ENCODE assay signal across 14 cellular contexts in the genomic region with DNA sequence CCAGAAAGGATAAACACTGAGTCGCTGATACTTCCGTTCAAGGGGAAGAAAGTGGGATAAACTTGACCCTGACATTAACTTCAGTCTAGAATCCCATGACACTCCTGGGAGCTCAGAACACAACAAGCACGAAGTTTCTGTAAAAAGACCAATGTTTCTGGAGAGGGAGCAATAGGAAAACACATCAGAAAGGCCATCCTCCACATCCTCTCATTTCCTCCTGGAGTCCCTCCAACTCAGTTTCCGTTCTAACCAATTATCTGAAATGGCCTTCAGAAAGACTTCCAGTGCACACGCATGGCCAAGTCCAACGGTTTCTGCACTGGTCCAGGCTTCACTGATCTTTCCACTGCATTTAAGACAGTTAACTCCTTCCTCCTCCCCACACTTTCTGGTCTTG.
DNase-seq lines count a peak whose midpoint lies in the region; ATAC-seq, FAIRE-seq and TF ChIP-seq lines count a peak whose summit lies in the region.
"Had no signal": no experiment of that assay in that cellular context is flagged by ENCODE, and none has a peak within 500 bp of the region (broad histone marks: within the 10 kb centered on the region; RNA-seq: fewer than 3 reads in every experiment).

No MANE protein-coding gene starts in this region.

- no peaks in the 10 kb centered on the region for H3K9me1 ChIP-seq in K562 (ENCODE audit: control insufficient read depth, insufficient read depth, low read length)

- peaks cover 9% of the 10 kb centered on the region for H3K27me3 Mint-ChIP-seq in HFFc6 (ENCODE audit: insufficient read depth)

- CTCF ChIA-PET in K562 (lab: Yijun Ruan, JAX; ENCODE audit: low intra/inter-chr PET ratio): no interaction called here

- H3K4me1 ChIP-seq in K562 (replicated peaks in 1 of 2; ENCODE audit: control insufficient read depth in 2 of 2, insufficient read depth in 2 of 2, low read length in 2 of 2) (peaks cover 0 to 8% of the 10 kb centered on the region in 2 experiments; a peak in 1 of 5 replicates), smooth muscle cell (ENCODE audit: low read depth) (peaks cover 11% of the 10 kb centered on the region)

- H3K4me3 ChIP-seq in K562 (no peak overlapping the region), smooth muscle cell (no peak overlapping the region)

- H4K20me1 ChIP-seq in K562 (replicated peaks; ENCODE audit: control insufficient read depth, insufficient read depth, low read length) (peaks cover 4% of the 10 kb centered on the region; the same call in 1 of the 2 replicates), smooth muscle cell (ENCODE audit: low read depth) (no peaks in the 10 kb centered on the region)

- H3K4me2 ChIP-seq in K562 (ENCODE audit: insufficient read depth, low read length): no peak overlapping the region
- H3K4me2 ChIP-seq in smooth muscle cell: no peak overlapping the region

- 0 out of 2 replicates have a peak overlapping the region, but pooled peaks have one; percentile 12 for H2AFZ ChIP-seq in K562 (ENCODE audit: low read depth, low read length)
- H2AFZ ChIP-seq in smooth muscle cell (ENCODE audit: low read depth): no peak overlapping the region

- no peak overlapping the region for H3K27ac Mint-ChIP-seq in HFFc6
- H3K27ac Mint-ChIP-seq: activated T-cell treated with anti-CD3 and anti-CD28 coated beads, Interleukin-2, amount 50 U/mL, for 24 hours had no signal

- H3K9me3 ChIP-seq in K562 (replicated peaks; ENCODE audit: control insufficient read depth, insufficient read depth, low read depth, low read length) (no peaks in the 10 kb centered on the region), smooth muscle cell (replicated peaks; ENCODE audit: low read depth) (no peaks in the 10 kb centered on the region)

- TF ChIP-seq EP300 in K562 (IDR thresholded peaks at IDR 0.05; ENCODE audit: low read length): no peak

- 44% methylated on average over 5 of the region's 6 CpGs for WGBS in K562 (ENCODE audit: insufficient coverage, low coverage, missing lambda C conversion rate)
- WGBS in smooth muscle cell (ENCODE audit: low lambda C conversion rate): 42% methylated on average over 6 of the region's 6 CpGs

- H3F3A ChIP-seq in smooth muscle cell (ENCODE audit: low read depth): peaks cover 12% of the 10 kb centered on the region

- no peaks in the 10 kb centered on the region for H3K27me3 ChIP-seq in K562 (ENCODE audit: control insufficient read depth in 2 of 2, insufficient read depth in 2 of 2, low read length in 2 of 2)
- H3K27me3 ChIP-seq in smooth muscle cell (ENCODE audit: low read depth): no peaks in the 10 kb centered on the region

- peaks cover 16% of the 10 kb centered on the region for H3K4me1 Mint-ChIP-seq in HFFc6 (ENCODE audit: low read depth)

- H3K4me3 Mint-ChIP-seq in HFFc6: no peak overlapping the region
- H3K4me3 Mint-ChIP-seq: activated T-cell treated with anti-CD3 and anti-CD28 coated beads, Interleukin-2, amount 50 U/mL, for 24 hours had no signal

- H3K9me3 Mint-ChIP-seq in HFFc6: no peaks in the 10 kb centered on the region
- H3K9me3 Mint-ChIP-seq: activated T-cell treated with anti-CD3 and anti-CD28 coated beads, Interleukin-2, amount 50 U/mL, for 24 hours had no signal

- DNase-seq in GM03348 (ENCODE audit: low spot score): peak; percentile 36
- no peak for DNase-seq in K562 (ENCODE audit: extremely low read depth in 1 of 4, low spot score in 3 of 4)
- no peak for DNase-seq in left ventricle myocardium superior
- no peak for DNase-seq in smooth muscle cell (lab: John Stamatoyannopoulos, UW; ENCODE audit: unreplicated experiment)
- DNase-seq in activated CD4-positive, alpha-beta T cell treated with anti-CD3 and anti-CD28 coated beads, Interleukin-2, amount 50 U/mL, for 1 hour: no peak
- DNase-seq in HFFc6: no peak
- DNase-seq: activated T-cell treated with anti-CD3 and anti-CD28 coated beads, Interleukin-2, amount 50 U/mL, for 24 hours; central memory CD4-positive, alpha-beta T cell; mesendoderm; NCI-H446; SHP77 treated with DMSO at 0.1 percent for 48 hours had no signal

- H3K9ac ChIP-seq in K562 (ENCODE audit: insufficient read depth in 1 of 2, low read depth in 2 of 2, low read length in 2 of 2) (no peak overlapping the region), smooth muscle cell (ENCODE audit: low read depth) (no peak overlapping the region)

- no peak for TF ChIP-seq POLR2A in K562 (conservative IDR thresholded peaks at IDR 0.05)

- TF ChIP-seq CTCF in K562 (IDR thresholded peaks at IDR 0.05 in 2 of 3, conservative IDR thresholded peaks at IDR 0.05 in 1 of 3; ENCODE audit: insufficient read depth in 2 of 3, low read depth in 1 of 3, low read length in 3 of 3) (no peak), smooth muscle cell (IDR thresholded peaks at IDR 0.05; ENCODE audit: borderline replicate concordance, insufficient read depth, poor library complexity, severe bottlenecking) (no peak), HFFc6 (IDR thresholded peaks at IDR 0.05) (no peak)

- in situ Hi-C loops in K562 (cut with MboI): no loop called here

- no TSS peak for BruUV-seq in K562 (replicated peaks; lab: Mats Ljungman, UMichigan)

- H3K36me3 Mint-ChIP-seq in HFFc6 (ENCODE audit: low read depth): no peaks in the 10 kb centered on the region

- ATAC-seq in K562: no peak
- ATAC-seq in left ventricle myocardium superior: peak; percentile 28
- no peak for ATAC-seq in HG02678 (IDR thresholded peaks at IDR 0.05; ENCODE audit: unreplicated experiment)
- ATAC-seq in HG02642 (IDR thresholded peaks at IDR 0.05; ENCODE audit: poor library complexity, unreplicated experiment): no peak

- no peak for FAIRE-seq in K562 (lab: Jason Lieb, UNC)

- H3K79me2 ChIP-seq in K562 (ENCODE audit: control insufficient read depth, insufficient read depth, low read length) (no peaks in the 10 kb centered on the region), smooth muscle cell (ENCODE audit: low read depth) (peaks cover 8% of the 10 kb centered on the region)

- no peak for TF ChIP-seq RAD21 in K562 (CRISPR knock-in tag; conservative IDR thresholded peaks at IDR 0.05 in 1 of 2, IDR thresholded peaks at IDR 0.05 in 1 of 2)

- H3K27ac ChIP-seq in K562 (ENCODE audit: extremely low read depth, low read depth, low read length) (no peak overlapping the region), smooth muscle cell (ENCODE audit: low read depth) (peak overlapping the region; percentile 7)
- H3K27ac ChIP-seq: C4-2B had no signal

- no peaks in the 10 kb centered on the region for H3K36me3 ChIP-seq in K562 (ENCODE audit: control insufficient read depth, insufficient read depth, low read length)
- H3K36me3 ChIP-seq in smooth muscle cell (ENCODE audit: low read depth): no peaks in the 10 kb centered on the region

- POLR2A ChIA-PET in K562 (lab: Yijun Ruan, JAX): interaction anchor here (0.5 kb wide), 1 partner anchor 13 kb away, joined by 4 read pairs; no protein-coding TSS in a partner anchor

- intact Hi-C loops in K562 (cut with micrococcal nuclease) (no loop called here), left ventricle myocardium superior (cut with micrococcal nuclease) (no loop called here)

TF ChIP-seq in K562, 482 proteins besides CTCF, POLR2A, EP300 and RAD21 (continues in another document):
- TF ChIP-seq GABPB2 (CRISPR knock-in tag; conservative IDR thresholded peaks at IDR 0.05) (no peak), RB1 (IDR thresholded peaks at IDR 0.05; ENCODE audit: low read depth) (no peak), NCOA1 (IDR thresholded peaks at IDR 0.05; ENCODE audit: low read depth) (no peak), ELF4 (CRISPR knock-in tag; IDR thresholded peaks at IDR 0.05) (no peak), SETDB1 (IDR thresholded peaks at IDR 0.05; ENCODE audit: low read length) (no peak), NUFIP1 (IDR thresholded peaks at IDR 0.05; ENCODE audit: partially characterized antibody) (no peak), POLR2AphosphoS2 (IDR thresholded peaks at IDR 0.05; ENCODE audit: low read length) (no peak), PHTF2 (CRISPR knock-in tag; IDR thresholded peaks at IDR 0.05) (no peak), SRF (CRISPR knock-in tag; IDR thresholded peaks at IDR 0.05) (no peak), DDX20 (tag; IDR thresholded peaks at IDR 0.05; ENCODE audit: low read depth) (no peak)
- TF ChIP-seq, protein P1, sequence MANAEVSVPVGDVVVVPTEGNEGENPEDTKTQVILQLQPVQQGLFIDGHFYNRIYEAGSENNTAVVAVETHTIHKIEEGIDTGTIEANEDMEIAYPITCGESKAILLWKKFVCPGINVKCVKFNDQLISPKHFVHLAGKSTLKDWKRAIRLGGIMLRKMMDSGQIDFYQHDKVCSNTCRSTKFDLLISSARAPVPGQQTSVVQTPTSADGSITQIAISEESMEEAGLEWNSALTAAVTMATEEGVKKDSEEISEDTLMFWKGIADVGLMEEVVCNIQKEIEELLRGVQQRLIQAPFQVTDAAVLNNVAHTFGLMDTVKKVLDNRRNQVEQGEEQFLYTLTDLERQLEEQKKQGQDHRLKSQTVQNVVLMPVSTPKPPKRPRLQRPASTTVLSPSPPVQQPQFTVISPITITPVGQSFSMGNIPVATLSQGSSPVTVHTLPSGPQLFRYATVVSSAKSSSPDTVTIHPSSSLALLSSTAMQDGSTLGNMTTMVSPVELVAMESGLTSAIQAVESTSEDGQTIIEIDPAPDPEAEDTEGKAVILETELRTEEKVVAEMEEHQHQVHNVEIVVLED (CRISPR knock-in tag; IDR thresholded peaks at IDR 0.05): no peak
- TF ChIP-seq, protein P2, sequence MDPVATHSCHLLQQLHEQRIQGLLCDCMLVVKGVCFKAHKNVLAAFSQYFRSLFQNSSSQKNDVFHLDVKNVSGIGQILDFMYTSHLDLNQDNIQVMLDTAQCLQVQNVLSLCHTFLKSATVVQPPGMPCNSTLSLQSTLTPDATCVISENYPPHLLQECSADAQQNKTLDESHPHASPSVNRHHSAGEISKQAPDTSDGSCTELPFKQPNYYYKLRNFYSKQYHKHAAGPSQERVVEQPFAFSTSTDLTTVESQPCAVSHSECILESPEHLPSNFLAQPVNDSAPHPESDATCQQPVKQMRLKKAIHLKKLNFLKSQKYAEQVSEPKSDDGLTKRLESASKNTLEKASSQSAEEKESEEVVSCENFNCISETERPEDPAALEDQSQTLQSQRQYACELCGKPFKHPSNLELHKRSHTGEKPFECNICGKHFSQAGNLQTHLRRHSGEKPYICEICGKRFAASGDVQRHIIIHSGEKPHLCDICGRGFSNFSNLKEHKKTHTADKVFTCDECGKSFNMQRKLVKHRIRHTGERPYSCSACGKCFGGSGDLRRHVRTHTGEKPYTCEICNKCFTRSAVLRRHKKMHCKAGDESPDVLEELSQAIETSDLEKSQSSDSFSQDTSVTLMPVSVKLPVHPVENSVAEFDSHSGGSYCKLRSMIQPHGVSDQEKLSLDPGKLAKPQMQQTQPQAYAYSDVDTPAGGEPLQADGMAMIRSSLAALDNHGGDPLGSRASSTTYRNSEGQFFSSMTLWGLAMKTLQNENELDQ (CRISPR knock-in tag; IDR thresholded peaks at IDR 0.05; ENCODE audit: borderline replicate concordance): no peak
